8 cellular contexts compared by ENCODE assay signal in genomic region chr12:85036736-85037135, GRCh38. TPM values are rescaled to one million over a fixed set of nuclear protein-coding genes. Genes with fewer than 3 reads are reported as not detected.
DNase-seq lines count a peak whose midpoint lies in the region; ATAC-seq and TF ChIP-seq lines count a peak whose summit lies in the region.

No MANE protein-coding gene starts in this region.

- peak overlapping the region in 1 of 4 donors; percentile 17 for H3K27ac ChIP-seq in sigmoid colon

- no peak for TF ChIP-seq EP300 in sigmoid colon (IDR thresholded peaks at IDR 0.05)

- H3K4me3 ChIP-seq in epithelial cell of proximal tubule (ENCODE audit: low read depth, low read length): peak overlapping the region; percentile 89
- peak overlapping the region; percentile 39 to 60 (median 52) for H3K4me3 ChIP-seq in sigmoid colon

- intact Hi-C loops in sigmoid colon (cut with DNase I): no loop called here

- ATAC-seq in GM19395 (IDR thresholded peaks at IDR 0.05; ENCODE audit: unreplicated experiment) (peak; percentile 26), left lobe of liver (no peak), HG03135 (IDR thresholded peaks at IDR 0.05; ENCODE audit: unreplicated experiment) (no peak)

- H3K36me3 ChIP-seq in sigmoid colon: no peaks in the 10 kb centered on the region

- DNase-seq in NCI-H146 treated with DMSO at 0.1 percent for 48 hours (lab: John Stamatoyannopoulos, UW; ENCODE audit: unreplicated experiment) (peak; percentile 2), epithelial cell of proximal tubule (ENCODE audit: low read depth) (no peak), sigmoid colon (no peak), left lobe of liver (ENCODE audit: low spot score) (no peak), GF-D8 (lab: John Stamatoyannopoulos, UW) (no peak), NCI-H2029 (lab: John Stamatoyannopoulos, UW) (no peak)

- TF ChIP-seq POLR2A in sigmoid colon (IDR thresholded peaks at IDR 0.05): no peak

- no peaks in the 10 kb centered on the region for H3K27me3 ChIP-seq in sigmoid colon

- H3K4me1 ChIP-seq in sigmoid colon: peaks cover 0 to 5% (median 2%) of the 10 kb centered on the region in 4 donors

- TF ChIP-seq CTCF in epithelial cell of proximal tubule (conservative IDR thresholded peaks at IDR 0.05; ENCODE audit: low read depth, low read length) (no peak), sigmoid colon (IDR thresholded peaks at IDR 0.05) (no peak)

- 8 to 11% methylated on average over 3 of the region's 3 CpGs for WGBS in sigmoid colon, 2 donors

- H3K9me3 ChIP-seq in sigmoid colon: no peaks in the 10 kb centered on the region

RNA-seq across cellular contexts. Expression of gene LRRIQ1, which starts 0.6 kb away (rescaled TPM):
- total RNA-seq in epithelial cell of proximal tubule (0.29 and 0.92 TPM in 2 replicates), sigmoid colon (under 1 TPM in 3 of 4 donors, not detected in 1; under 0.01 to 0.41 (median 0.33) TPM), left lobe of liver (not detected)
- under 1 TPM in 1 of 3 donors, not detected in 2; 0.04 TPM for polyA plus RNA-seq in sigmoid colon

RNA-seq across cellular contexts. Expression of gene TSPAN19, which starts 0.7 kb away (rescaled TPM):
- total RNA-seq in epithelial cell of proximal tubule (not detected in 2 replicates), sigmoid colon (under 1 TPM in 1 of 4 donors, not detected in 3; 0.81 TPM), left lobe of liver (not detected)
- polyA plus RNA-seq in sigmoid colon: not detected
